Comparison of ENCODE assay signal across 8 cellular contexts in genomic region chr10:5812283-5813090, GRCh38. TPM values are rescaled to one million over a fixed set of nuclear protein-coding genes. Genes with fewer than 3 reads are reported as not detected.
DNase-seq lines count a peak whose midpoint lies in the region; ATAC-seq and TF ChIP-seq lines count a peak whose summit lies in the region.

No MANE protein-coding gene starts in this region.

- no peaks in the 10 kb centered on the region for H3K27me3 ChIP-seq in body of pancreas

- H3K4me3 ChIP-seq in AG09309 (ENCODE audit: control insufficient read depth, low read depth, low read length) (peak overlapping the region; percentile 67), body of pancreas (peak overlapping the region; percentile 71 to 92), iPS-18c (ENCODE audit: insufficient read depth, low read depth, low read length) (peak overlapping the region; percentile 97), skin epidermis (peak overlapping the region; percentile 74 to 100 (median 92))

- intact Hi-C loops in body of pancreas (cut with DNase I) = no loop called here

- no peaks in the 10 kb centered on the region for H3K36me3 ChIP-seq in body of pancreas (replicated peaks in 1 of 2; ENCODE audit: insufficient read depth in 1 of 2, low read depth in 2 of 2)

- peak overlapping the region; percentile 74 to 100 (median 98) for H3K27ac ChIP-seq in body of pancreas
- H3K27ac ChIP-seq in skin epidermis = peak overlapping the region; percentile 92 to 100 (median 99)

- no peak for TF ChIP-seq CTCF in AG09309 (IDR thresholded peaks at IDR 0.05; ENCODE audit: control insufficient read depth, insufficient read depth, low read depth, low read length, missing control alignments)
- TF ChIP-seq CTCF in body of pancreas (IDR thresholded peaks at IDR 0.05) = no peak

- peaks cover 48% of the 10 kb centered on the region for H3K4me1 ChIP-seq in body of pancreas

- H3K9me3 ChIP-seq in body of pancreas = no peaks in the 10 kb centered on the region
- no peaks in the 10 kb centered on the region for H3K9me3 ChIP-seq in iPS-18c (ENCODE audit: control insufficient read depth, insufficient read depth, low read length)

- 0% methylated on average over 11 to 44 of the region's 49 CpGs for WGBS in body of pancreas, 2 donors

- no peak for TF ChIP-seq POLR2A in body of pancreas (IDR thresholded peaks at IDR 0.05)

- DNase-seq in AG09309 (ENCODE audit: low read depth) = no peak
- peak; percentile 10 for DNase-seq in SW480 (ENCODE audit: low spot score)
- peak; percentile 44 to 62 (median 49) for DNase-seq in body of pancreas
- DNase-seq in SIG-M5 treated with dmso at 0.1 percent for 504 hours (lab: John Stamatoyannopoulos, UW; ENCODE audit: unreplicated experiment) = no peak

- ATAC-seq in GM19035 (IDR thresholded peaks at IDR 0.05; ENCODE audit: unreplicated experiment) (peak; percentile 29), HG03354 (IDR thresholded peaks at IDR 0.05; ENCODE audit: poor library complexity, severe bottlenecking, unreplicated experiment) (peak; percentile 36), body of pancreas (peak; percentile 25)

RNA-seq across cellular contexts. Expression of gene GDI2, which starts 0.7 kb away (rescaled TPM):
- 100 to 1,000 TPM; 179 to 185 TPM for total RNA-seq in body of pancreas

Comparison
In these comparisons a context has a peak if more than half of its experiments do, and no peak if none do; other contexts are left out.
1. DNase-seq: peak in SW480 (single experiment) and body of pancreas (4 of 4); none in AG09309 (single experiment) and SIG-M5 treated with dmso at 0.1 percent for 504 hours (single experiment).
2. Peak in every context shown above with its lines, with median percentiles within 50 percentile points of each other: H3K4me3 ChIP-seq and ATAC-seq.